ENCODE assay signal across 11 cellular contexts in genomic region chr3:179942560-179943075, GRCh38.
DNase-seq lines count a peak whose midpoint lies in the region; ATAC-seq and TF ChIP-seq lines count a peak whose summit lies in the region.
"Had no signal": no experiment of that assay in that cellular context is flagged by ENCODE, and none has a peak within 500 bp of the region (broad histone marks: within the 10 kb centered on the region; RNA-seq: fewer than 3 reads in every experiment).

No MANE protein-coding gene starts in this region.

- no peak overlapping the region for H2AFZ ChIP-seq in PC-9

- CTCF ChIA-PET in AG04450 (lab: Charles Lee) (interaction anchor here (1.0 kb wide), 1 partner anchor 13 kb away, joined by 3 read pairs; no protein-coding TSS in a partner anchor), PC-9 (lab: Charles Lee) (no interaction called here)
- CTCF ChIA-PET in activated CD4-positive, alpha-beta memory T cell treated with anti-CD3 and anti-CD28 coated beads for 36 hours (lab: Charles Lee): no interaction called here

- no TSS peak for BruUV-seq in PC-9 (replicated peaks; lab: Mats Ljungman, UMichigan)

- ATAC-seq in GM21529 (IDR thresholded peaks at IDR 0.05; ENCODE audit: unreplicated experiment) (peak; percentile 15), GM19324 (IDR thresholded peaks at IDR 0.05; ENCODE audit: low FRiP score, unreplicated experiment) (no peak)

- DNase-seq in AG04450 (ENCODE audit: low read depth, low spot score): no peak
- DNase-seq in PC-9: no peak
- DNase-seq in activated CD4-positive, alpha-beta memory T cell treated with anti-CD3 and anti-CD28 coated beads for 36 hours: no peak
- no peak for DNase-seq in activated gamma-delta T cell (lab: John Stamatoyannopoulos, UW)
- DNase-seq in NCI-H2029 (lab: John Stamatoyannopoulos, UW): no peak
- DNase-seq: CD4-positive, CD25-positive, alpha-beta regulatory T cell; naive B cell had no signal

- H3K36me3 ChIP-seq in PC-9 (ENCODE audit: low read depth) (no peaks in the 10 kb centered on the region), iPS-18a (ENCODE audit: control insufficient read depth, low read depth, low read length) (no peaks in the 10 kb centered on the region)

- POLR2A ChIA-PET in AG04450 (lab: Yijun Ruan, JAX): no interaction called here
- POLR2A ChIA-PET in PC-9 (lab: Charles Lee; ENCODE audit: unreplicated experiment): no interaction called here
- POLR2A ChIA-PET in activated CD4-positive, alpha-beta memory T cell treated with anti-CD3 and anti-CD28 coated beads for 36 hours (lab: Charles Lee): no interaction called here

- H3K4me3 ChIP-seq in AG04450 (ENCODE audit: low read depth, low read length) (peak overlapping the region; percentile 55), PC-9 (no peak overlapping the region), iPS-18a (ENCODE audit: low read length) (peak overlapping the region; percentile 28)

- H3K79me2 ChIP-seq in PC-9 (ENCODE audit: low read depth): no peaks in the 10 kb centered on the region

- no peaks in the 10 kb centered on the region for H3F3A ChIP-seq in PC-9 (ENCODE audit: insufficient read depth, low read depth)

- H3K9me3 Mint-ChIP-seq in activated CD4-positive, alpha-beta memory T cell treated with anti-CD3 and anti-CD28 coated beads for 36 hours: no peaks in the 10 kb centered on the region
- H3K9me3 Mint-ChIP-seq: activated T-helper 17 cell treated with anti-CD3 and anti-CD28 coated beads, Interleukin-2, amount 50 U/mL, for 72 hours had no signal

- no peak overlapping the region for H3K27ac Mint-ChIP-seq in activated CD4-positive, alpha-beta memory T cell treated with anti-CD3 and anti-CD28 coated beads for 36 hours
- H3K27ac Mint-ChIP-seq: activated T-helper 17 cell treated with anti-CD3 and anti-CD28 coated beads, Interleukin-2, amount 50 U/mL, for 72 hours; CD4-positive, CD25-positive, alpha-beta regulatory T cell; naive B cell had no signal

- H4K20me1 ChIP-seq in PC-9 (ENCODE audit: insufficient read depth): no peaks in the 10 kb centered on the region

- H3K9me3 ChIP-seq in AG04450 (ENCODE audit: control insufficient read depth, insufficient read depth, low read length): no peaks in the 10 kb centered on the region
- H3K9me3 ChIP-seq in PC-9 (ENCODE audit: insufficient read depth, low read depth): no peaks in the 10 kb centered on the region
- H3K9me3 ChIP-seq in iPS-18a (ENCODE audit: control insufficient read depth, low read depth, low read length): no peaks in the 10 kb centered on the region

- no peaks in the 10 kb centered on the region for H3K4me1 Mint-ChIP-seq in activated CD4-positive, alpha-beta memory T cell treated with anti-CD3 and anti-CD28 coated beads for 36 hours (ENCODE audit: low read depth)
- H3K4me1 Mint-ChIP-seq: activated T-helper 17 cell treated with anti-CD3 and anti-CD28 coated beads, Interleukin-2, amount 50 U/mL, for 72 hours; CD4-positive, CD25-positive, alpha-beta regulatory T cell; naive B cell had no signal

- TF ChIP-seq CTCF in AG04450 (IDR thresholded peaks at IDR 0.05; ENCODE audit: low read depth, low read length): no peak
- TF ChIP-seq CTCF in PC-9 (conservative IDR thresholded peaks at IDR 0.05): no peak

- H3K27me3 ChIP-seq in AG04450 (ENCODE audit: control insufficient read depth, insufficient read depth, low read length): no peaks in the 10 kb centered on the region
- H3K27me3 ChIP-seq in PC-9 (ENCODE audit: insufficient read depth, low read depth): no peaks in the 10 kb centered on the region
- no peaks in the 10 kb centered on the region for H3K27me3 ChIP-seq in iPS-18a (ENCODE audit: control insufficient read depth, insufficient read depth, low read length)

- H3K36me3 Mint-ChIP-seq in activated CD4-positive, alpha-beta memory T cell treated with anti-CD3 and anti-CD28 coated beads for 36 hours: no peaks in the 10 kb centered on the region
- H3K36me3 Mint-ChIP-seq: CD4-positive, CD25-positive, alpha-beta regulatory T cell; naive B cell had no signal

- no peaks in the 10 kb centered on the region for H3K9me2 ChIP-seq in PC-9 (ENCODE audit: insufficient read depth)

- intact Hi-C loops in PC-9 (cut with micrococcal nuclease; ENCODE audit: unreplicated experiment): no loop called here
- intact Hi-C loops in activated CD4-positive, alpha-beta memory T cell treated with anti-CD3 and anti-CD28 coated beads for 36 hours (cut with micrococcal nuclease): no loop called here

- no peak overlapping the region for H3K4me3 Mint-ChIP-seq in activated CD4-positive, alpha-beta memory T cell treated with anti-CD3 and anti-CD28 coated beads for 36 hours
- H3K4me3 Mint-ChIP-seq: activated T-helper 17 cell treated with anti-CD3 and anti-CD28 coated beads, Interleukin-2, amount 50 U/mL, for 72 hours; CD4-positive, CD25-positive, alpha-beta regulatory T cell; naive B cell had no signal

- H3K27ac ChIP-seq in AG04450 (ENCODE audit: low read depth, low read length) (no peak overlapping the region), PC-9 (no peak overlapping the region), iPS-18a (ENCODE audit: low read length) (no peak overlapping the region)

- H3K27me3 Mint-ChIP-seq in activated CD4-positive, alpha-beta memory T cell treated with anti-CD3 and anti-CD28 coated beads for 36 hours: peaks cover 10% of the 10 kb centered on the region
- H3K27me3 Mint-ChIP-seq: CD4-positive, CD25-positive, alpha-beta regulatory T cell had no signal

- H3K4me1 ChIP-seq in PC-9 (replicated peaks; ENCODE audit: insufficient read depth): no peaks in the 10 kb centered on the region
- no peaks in the 10 kb centered on the region for H3K4me1 ChIP-seq in iPS-18a (ENCODE audit: control insufficient read depth, low read depth, low read length)

- peak overlapping the region; percentile 13; the same call in 1 of the 2 replicates for H3K4me2 ChIP-seq in PC-9

- no peak overlapping the region for H3K9ac ChIP-seq in iPS-18a (ENCODE audit: low read length)
